Comparison of ENCODE assay signal across 1 cellular context in the genomic region with DNA sequence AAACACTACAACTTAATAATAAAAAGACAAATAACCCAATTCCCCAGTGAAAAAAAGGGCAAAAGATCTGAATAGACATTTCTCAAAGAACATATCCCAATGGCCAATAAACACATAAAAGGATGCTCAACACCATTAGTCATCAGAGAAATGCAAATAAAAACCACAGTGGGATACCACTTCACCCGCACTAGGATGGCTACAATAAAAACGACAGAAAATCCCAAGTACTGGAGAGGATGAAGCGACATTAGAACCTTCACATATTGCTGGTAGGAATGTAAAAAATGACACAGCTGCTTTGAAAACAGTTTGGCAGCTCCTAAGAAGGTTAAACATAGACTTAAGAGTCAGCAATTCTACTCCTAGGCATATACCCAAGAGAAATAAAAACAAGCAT.
TF ChIP-seq lines count a peak whose summit lies in the region.

No MANE protein-coding gene starts in this region.

TF ChIP-seq in A549, 52 proteins besides CTCF, POLR2A, EP300 and RAD21 (continued from another document):
- TF ChIP-seq NR3C1 (IDR thresholded peaks at IDR 0.05) (no peak), MYC (IDR thresholded peaks at IDR 0.05; ENCODE audit: borderline replicate concordance, low read length) (no peak), FOSB (CRISPR knock-in tag; IDR thresholded peaks at IDR 0.05) (no peak), CHD2 (IDR thresholded peaks at IDR 0.05; ENCODE audit: low read length, partially characterized antibody) (no peak), FOSL2 (IDR thresholded peaks at IDR 0.05) (no peak), FOSL2 (CRISPR knock-in tag; IDR thresholded peaks at IDR 0.05) (no peak), POLR2AphosphoS2 (conservative IDR thresholded peaks at IDR 0.05; ENCODE audit: low read length) (no peak), CEBPB (IDR thresholded peaks at IDR 0.05) (no peak), HOXB5 (CRISPR knock-in tag; IDR thresholded peaks at IDR 0.05) (no peak), CBX8 (IDR thresholded peaks at IDR 0.05) (no peak), PHF8 (IDR thresholded peaks at IDR 0.05; ENCODE audit: borderline replicate concordance, low read depth) (no peak), HOXB13 (CRISPR knock-in tag; IDR thresholded peaks at IDR 0.05; ENCODE audit: low read depth) (no peak), KDM5A (IDR thresholded peaks at IDR 0.05) (no peak), SREBF2 (IDR thresholded peaks at IDR 0.05) (no peak), RCOR1 (IDR thresholded peaks at IDR 0.05; ENCODE audit: low read depth, low read length) (no peak), JUN (IDR thresholded peaks at IDR 0.05) (no peak), RARB (CRISPR knock-in tag; IDR thresholded peaks at IDR 0.05) (no peak)
- TF ChIP-seq, protein P1, sequence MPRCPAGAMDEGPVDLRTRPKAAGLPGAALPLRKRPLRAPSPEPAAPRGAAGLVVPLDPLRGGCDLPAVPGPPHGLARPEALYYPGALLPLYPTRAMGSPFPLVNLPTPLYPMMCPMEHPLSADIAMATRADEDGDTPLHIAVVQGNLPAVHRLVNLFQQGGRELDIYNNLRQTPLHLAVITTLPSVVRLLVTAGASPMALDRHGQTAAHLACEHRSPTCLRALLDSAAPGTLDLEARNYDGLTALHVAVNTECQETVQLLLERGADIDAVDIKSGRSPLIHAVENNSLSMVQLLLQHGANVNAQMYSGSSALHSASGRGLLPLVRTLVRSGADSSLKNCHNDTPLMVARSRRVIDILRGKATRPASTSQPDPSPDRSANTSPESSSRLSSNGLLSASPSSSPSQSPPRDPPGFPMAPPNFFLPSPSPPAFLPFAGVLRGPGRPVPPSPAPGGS (IDR thresholded peaks at IDR 0.05), result no peak
- TF ChIP-seq, protein P2, sequence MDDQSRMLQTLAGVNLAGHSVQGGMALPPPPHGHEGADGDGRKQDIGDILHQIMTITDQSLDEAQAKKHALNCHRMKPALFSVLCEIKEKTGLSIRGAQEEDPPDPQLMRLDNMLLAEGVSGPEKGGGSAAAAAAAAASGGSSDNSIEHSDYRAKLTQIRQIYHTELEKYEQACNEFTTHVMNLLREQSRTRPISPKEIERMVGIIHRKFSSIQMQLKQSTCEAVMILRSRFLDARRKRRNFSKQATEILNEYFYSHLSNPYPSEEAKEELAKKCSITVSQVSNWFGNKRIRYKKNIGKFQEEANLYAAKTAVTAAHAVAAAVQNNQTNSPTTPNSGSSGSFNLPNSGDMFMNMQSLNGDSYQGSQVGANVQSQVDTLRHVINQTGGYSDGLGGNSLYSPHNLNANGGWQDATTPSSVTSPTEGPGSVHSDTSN (IDR thresholded peaks at IDR 0.05), result no peak
